ENCODE assay signal across 8 cellular contexts in the genomic region with DNA sequence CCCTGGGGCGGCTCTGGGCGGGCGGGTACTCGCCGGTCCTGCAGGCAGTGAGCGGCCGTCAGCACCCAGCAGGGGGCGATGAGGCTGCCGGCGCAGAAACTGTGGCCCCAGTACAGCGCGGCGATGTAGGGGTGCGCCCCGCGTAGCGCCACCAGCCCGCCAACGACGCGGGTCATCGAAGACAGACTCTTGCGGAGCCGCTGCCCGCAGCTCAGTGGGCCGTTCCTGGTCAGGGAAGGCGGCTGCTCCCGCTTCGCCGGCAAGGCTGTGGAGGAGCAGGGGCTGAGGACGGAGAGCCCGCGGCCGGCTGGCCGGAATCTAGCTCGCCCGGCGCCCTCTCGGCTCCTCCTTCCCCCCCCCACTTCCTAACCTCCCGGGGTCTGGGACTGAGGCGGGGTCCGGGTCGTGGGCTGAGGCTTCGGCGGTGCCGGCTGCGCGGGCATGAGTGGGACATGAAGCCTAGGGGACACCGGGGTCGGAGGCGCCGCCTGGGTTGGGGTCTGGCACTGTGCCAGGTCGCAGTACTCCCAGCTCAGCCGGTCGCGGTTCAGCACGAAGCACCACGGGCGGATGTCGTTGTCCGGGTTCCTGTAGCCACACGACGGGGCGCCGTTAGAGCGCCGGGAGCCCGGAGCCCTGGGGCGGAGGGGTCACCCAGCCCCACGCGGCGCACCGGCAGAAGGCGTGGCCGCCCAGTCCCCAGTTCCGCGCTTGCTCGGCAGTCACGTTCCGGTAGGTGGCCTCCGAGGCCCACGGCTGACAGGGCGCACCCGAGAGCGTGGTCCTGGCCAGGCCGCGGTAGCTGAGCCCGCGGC. TPM values are rescaled to one million over a fixed set of nuclear protein-coding genes. Genes with fewer than 3 reads are reported as not detected.
DNase-seq lines count a peak whose midpoint lies in the region; ATAC-seq and TF ChIP-seq lines count a peak whose summit lies in the region.

No MANE protein-coding gene starts in this region.

- peaks cover 10% of the 10 kb centered on the region for H3K27me3 ChIP-seq in endocrine pancreas (ENCODE audit: control insufficient read depth, insufficient read depth, low read length)

- H3K9ac ChIP-seq in endocrine pancreas (ENCODE audit: control insufficient read depth, insufficient read depth, low read length), result peak overlapping the region; percentile 81

- no peak overlapping the region for H3K4me3 ChIP-seq in endocrine pancreas (ENCODE audit: control insufficient read depth, insufficient read depth, low read length)
- peak overlapping the region; percentile 43 for H3K4me3 ChIP-seq in mesodermal cell (ENCODE audit: extremely low read depth, insufficient read depth, low read length, poor library complexity, severe bottlenecking)

- H3K9me3 ChIP-seq in endocrine pancreas (ENCODE audit: control insufficient read depth, low read length) (no peaks in the 10 kb centered on the region), mesodermal cell (ENCODE audit: control insufficient read depth, low read length) (no peaks in the 10 kb centered on the region)

- peak; percentile 82 for ATAC-seq in HG03354 (IDR thresholded peaks at IDR 0.05; ENCODE audit: poor library complexity, severe bottlenecking, unreplicated experiment)

- 2% methylated on average over 62 to 76 of the region's 89 CpGs for WGBS in mesodermal cell (ENCODE audit: insufficient coverage in 2 of 2), 2 experiments

- H3K27me3 Mint-ChIP-seq in CD14-positive monocyte (ENCODE audit: low read depth in 3 of 3), result peaks cover 38 to 57% (median 51%) of the 10 kb centered on the region in 3 donors

- H3K9me3 Mint-ChIP-seq in CD14-positive monocyte, result peaks cover 0 to 17% (median 5%) of the 10 kb centered on the region in 7 donors

- peak; percentile 76 for TF ChIP-seq CTCF in CD14-positive monocyte (IDR thresholded peaks at IDR 0.05)

- peak; percentile 89 for DNase-seq in CD14-positive monocyte (ENCODE audit: low spot score)
- peak; percentile 93 for DNase-seq in GM19238 (ENCODE audit: insufficient read length, low spot score)
- DNase-seq in NCI-H82 (lab: John Stamatoyannopoulos, UW), result peak; percentile 81
- DNase-seq in activated CD8-positive, alpha-beta memory T cell treated with anti-CD3 and anti-CD28 coated beads for 1 hour (ENCODE audit: extremely low read depth in 1 of 2, low read depth in 1 of 2), result peak; percentile 66 to 75
- DNase-seq in stimulated activated CD8-positive, alpha-beta memory T cell treated with anti-CD3 and anti-CD28 coated beads, Interleukin-15, amount 100 ng/mL, for 24 hours (ENCODE audit: low read depth), result peak; percentile 55

- H3K4me1 Mint-ChIP-seq in CD14-positive monocyte, result peaks cover 40% of the 10 kb centered on the region

- H3K27ac ChIP-seq in mesodermal cell (ENCODE audit: low read depth, low read length, severe bottlenecking), result no peak overlapping the region

- intact Hi-C loops in CD14-positive monocyte (cut with micrococcal nuclease), result loop anchor here (1.0 to 5.0 kb wide), 5 partner anchors 15 to 93 kb away; a partner anchor contains a TSS

- H3K36me3 ChIP-seq in endocrine pancreas (ENCODE audit: control insufficient read depth, insufficient read depth, low read length), result no peaks in the 10 kb centered on the region
- no peaks in the 10 kb centered on the region for H3K36me3 ChIP-seq in mesodermal cell (ENCODE audit: control insufficient read depth, insufficient read depth, low read length)

- H3K36me3 Mint-ChIP-seq in CD14-positive monocyte, result peaks cover 6 to 8% of the 10 kb centered on the region in 2 donors

- peak overlapping the region in 5 of 7 donors; percentile 33 to 80 (median 53) for H3K27ac Mint-ChIP-seq in CD14-positive monocyte

- H3K4me1 ChIP-seq in endocrine pancreas (ENCODE audit: control insufficient read depth, insufficient read depth, low read length), result no peaks in the 10 kb centered on the region
- peaks cover 6% of the 10 kb centered on the region for H3K4me1 ChIP-seq in mesodermal cell (ENCODE audit: control insufficient read depth, insufficient read depth, low read length, poor library complexity, severe bottlenecking)

- H3K4me3 Mint-ChIP-seq in CD14-positive monocyte, result peak overlapping the region; percentile 72 to 87

RNA-seq across cellular contexts. Expression of a gene that starts 3.6 kb away (rescaled TPM):
- polyA plus RNA-seq in CD14-positive monocyte, result not detected
- polyA plus RNA-seq in mesodermal cell (2013, experiment 1 of 2), result not detected
- polyA plus RNA-seq in mesodermal cell (2013, experiment 2 of 2), result not detected

RNA-seq across cellular contexts. Expression of a gene that starts 5.3 kb away (rescaled TPM):
- 1 to 10 TPM; 1.4 to 1.5 TPM for polyA plus RNA-seq in CD14-positive monocyte
- polyA plus RNA-seq in mesodermal cell (2013, experiment 1 of 2), result 2.1 TPM
- polyA plus RNA-seq in mesodermal cell (2013, experiment 2 of 2), result 0.76 TPM

RNA-seq across cellular contexts. Expression of a gene that starts 19.8 kb away (rescaled TPM):
- polyA plus RNA-seq in CD14-positive monocyte, result not detected
- not detected for polyA plus RNA-seq in mesodermal cell (2013, experiment 1 of 2)
- polyA plus RNA-seq in mesodermal cell (2013, experiment 2 of 2), result not detected

RNA-seq across cellular contexts. Expression of a gene that starts 22.4 kb away (rescaled TPM):
- polyA plus RNA-seq in CD14-positive monocyte, result 10 to 100 TPM; 41.6 to 63.4 TPM
- 29.2 TPM for polyA plus RNA-seq in mesodermal cell (2013, experiment 1 of 2)
- polyA plus RNA-seq in mesodermal cell (2013, experiment 2 of 2), result 26.2 TPM

RNA-seq across cellular contexts. Expression of a gene that starts 42.6 kb away (rescaled TPM):
- 1 to 10 TPM; 1.8 to 2.1 TPM for polyA plus RNA-seq in CD14-positive monocyte
- 8.4 TPM for polyA plus RNA-seq in mesodermal cell (2013, experiment 1 of 2)
- 5.4 TPM for polyA plus RNA-seq in mesodermal cell (2013, experiment 2 of 2)
